ENCODE assay signal across 8 cellular contexts in genomic region chr2:64325852-64326577, GRCh38.
DNase-seq lines count a peak whose midpoint lies in the region; ATAC-seq, FAIRE-seq and TF ChIP-seq lines count a peak whose summit lies in the region.

No MANE protein-coding gene starts in this region.

- H3K27me3 ChIP-seq in naive thymus-derived CD4-positive, alpha-beta T cell (ENCODE audit: control insufficient read depth in 2 of 2, insufficient read depth in 2 of 2, low read length in 2 of 2): no peaks in the 10 kb centered on the region
- H3K27me3 ChIP-seq in ascending aorta: no peaks in the 10 kb centered on the region

- POLR2A ChIA-PET in naive thymus-derived CD4-positive, alpha-beta T cell (lab: Charles Lee): interaction anchor here (0.6 to 5.2 kb wide), 27 partner anchors 8 to 664 kb away, joined by 3 to 85 read pairs (median 4); partner anchors contain the start of gene SLC1A4

- H3K27me3 Mint-ChIP-seq in activated CD4-positive, alpha-beta T cell treated with anti-CD3 and anti-CD28 coated beads, Interleukin-2, amount 10 ng/mL, durations not matched to agents 24 days and 14 days: peaks cover 21% of the 10 kb centered on the region
- peaks cover 0 to 35% (median 0%) of the 10 kb centered on the region in 5 donors for H3K27me3 Mint-ChIP-seq in naive thymus-derived CD4-positive, alpha-beta T cell

- no peak for FAIRE-seq in H54 (lab: Jason Lieb, UNC)

- H3K4me3 ChIP-seq in naive thymus-derived CD4-positive, alpha-beta T cell (ENCODE audit: low read length): peak overlapping the region; percentile 34
- H3K4me3 ChIP-seq in ascending aorta: no peak overlapping the region

- CTCF ChIA-PET in naive thymus-derived CD4-positive, alpha-beta T cell (lab: Charles Lee): interaction anchor here (0.6 to 9.1 kb wide), 14 partner anchors 8 to 289 kb away, joined by 3 to 289 read pairs (median 8); partner anchors contain the start of gene AFTPH

- DNase-seq in activated CD4-positive, alpha-beta T cell treated with anti-CD3 and anti-CD28 coated beads, Interleukin-2, amount 10 ng/mL, durations not matched to agents 24 days and 14 days: peak; percentile 91
- peak in 8 of 9 donors; percentile 48 to 71 (median 60) for DNase-seq in naive thymus-derived CD4-positive, alpha-beta T cell
- DNase-seq in NCI-H748 treated with DMSO at 0.1 percent for 48 hours (lab: John Stamatoyannopoulos, UW) (no peak), ascending aorta (ENCODE audit: low spot score in 2 of 2) (no peak), H54 (ENCODE audit: insufficient read length, low spot score) (no peak)

- intact Hi-C loops in activated CD4-positive, alpha-beta T cell treated with anti-CD3 and anti-CD28 coated beads, Interleukin-2, amount 10 ng/mL, durations not matched to agents 24 days and 14 days (cut with micrococcal nuclease): loop anchor here (1.0 to 5.0 kb wide), 12 partner anchors 31 to 484 kb away; partner anchors contain the start of genes AFTPH, PELI1 and UGP2
- intact Hi-C loops in naive thymus-derived CD4-positive, alpha-beta T cell (cut with micrococcal nuclease): loop anchor here (1.0 to 10.0 kb wide), 17 partner anchors 44 to 1106 kb away; partner anchors contain the start of genes MDH1 (in 2 of the 2), WDPCP (in 2 of the 2), ACTR2 (in 1 of the 2) and CEP68 (in 1 of the 2)
- intact Hi-C loops in ascending aorta (cut with DNase I): no loop called here

- H3K36me3 Mint-ChIP-seq in activated CD4-positive, alpha-beta T cell treated with anti-CD3 and anti-CD28 coated beads, Interleukin-2, amount 10 ng/mL, durations not matched to agents 24 days and 14 days (ENCODE audit: low read depth): no peaks in the 10 kb centered on the region
- H3K36me3 Mint-ChIP-seq in naive thymus-derived CD4-positive, alpha-beta T cell: peaks cover 0 to 8% (median 0%) of the 10 kb centered on the region in 5 donors

- H3K27ac Mint-ChIP-seq in activated CD4-positive, alpha-beta T cell treated with anti-CD3 and anti-CD28 coated beads, Interleukin-2, amount 10 ng/mL, durations not matched to agents 24 days and 14 days: peak overlapping the region; percentile 98
- H3K27ac Mint-ChIP-seq in naive thymus-derived CD4-positive, alpha-beta T cell: peak overlapping the region; percentile 88 to 99 (median 97)

- peaks cover 33 to 38% of the 10 kb centered on the region in 2 donors for H3K4me1 ChIP-seq in naive thymus-derived CD4-positive, alpha-beta T cell (ENCODE audit: control insufficient read depth in 2 of 2, insufficient read depth in 2 of 2, low read length in 2 of 2)
- peaks cover 10 to 21% of the 10 kb centered on the region in 2 donors for H3K4me1 ChIP-seq in ascending aorta

- H3K27ac ChIP-seq in naive thymus-derived CD4-positive, alpha-beta T cell (ENCODE audit: low read depth, low read length): peak overlapping the region; percentile 72
- H3K27ac ChIP-seq in ascending aorta: no peak overlapping the region

- H3K4me1 Mint-ChIP-seq in activated CD4-positive, alpha-beta T cell treated with anti-CD3 and anti-CD28 coated beads, Interleukin-2, amount 10 ng/mL, durations not matched to agents 24 days and 14 days: peaks cover 61% of the 10 kb centered on the region
- H3K4me1 Mint-ChIP-seq in naive thymus-derived CD4-positive, alpha-beta T cell: peaks cover 27 to 70% (median 62%) of the 10 kb centered on the region in 7 donors

- ATAC-seq in GM18520 (IDR thresholded peaks at IDR 0.05; ENCODE audit: unreplicated experiment) (peak; percentile 93), HG02885 (IDR thresholded peaks at IDR 0.05; ENCODE audit: poor library complexity, unreplicated experiment) (peak; percentile 88), SK-N-SH treated with all-trans-retinoic acid at 6 μM for 48 hours (no peak)
- ATAC-seq in naive thymus-derived CD4-positive, alpha-beta T cell: peak; percentile 85

- H3K36me3 ChIP-seq in naive thymus-derived CD4-positive, alpha-beta T cell (ENCODE audit: control insufficient read depth in 2 of 3, insufficient read depth in 3 of 3, low read length in 3 of 3): no peaks in the 10 kb centered on the region
- H3K36me3 ChIP-seq in ascending aorta: no peaks in the 10 kb centered on the region

- H3K4me3 Mint-ChIP-seq in activated CD4-positive, alpha-beta T cell treated with anti-CD3 and anti-CD28 coated beads, Interleukin-2, amount 10 ng/mL, durations not matched to agents 24 days and 14 days: peak overlapping the region; percentile 74
- peak overlapping the region; percentile 77 to 93 (median 85) for H3K4me3 Mint-ChIP-seq in naive thymus-derived CD4-positive, alpha-beta T cell

- no peak for TF ChIP-seq CTCF in ascending aorta (IDR thresholded peaks at IDR 0.05)

- H3K9me3 Mint-ChIP-seq in activated CD4-positive, alpha-beta T cell treated with anti-CD3 and anti-CD28 coated beads, Interleukin-2, amount 10 ng/mL, durations not matched to agents 24 days and 14 days: no peaks in the 10 kb centered on the region
- H3K9me3 Mint-ChIP-seq in naive thymus-derived CD4-positive, alpha-beta T cell: no peaks in the 10 kb centered on the region

- no peak for TF ChIP-seq POLR2A in H54 (IDR thresholded peaks at IDR 0.05; ENCODE audit: low read depth, low read length)

- no peaks in the 10 kb centered on the region for H3K9me3 ChIP-seq in naive thymus-derived CD4-positive, alpha-beta T cell (ENCODE audit: control insufficient read depth in 2 of 3, low read length in 3 of 3)
- no peaks in the 10 kb centered on the region for H3K9me3 ChIP-seq in ascending aorta

TF ChIP-seq in SK-N-SH treated with all-trans-retinoic acid at 6 μM for 48 hours, 23 proteins besides CTCF, POLR2A, EP300 and RAD21:
- no peak for TF ChIP-seq CSDC2 (CRISPR knock-in tag; IDR thresholded peaks at IDR 0.05)
- TF ChIP-seq ZFP3 (CRISPR knock-in tag; IDR thresholded peaks at IDR 0.05): no peak
- no peak for TF ChIP-seq ZNF565 (CRISPR knock-in tag; conservative IDR thresholded peaks at IDR 0.05; ENCODE audit: low read depth)
- no peak for TF ChIP-seq PATZ1 (CRISPR knock-in tag; IDR thresholded peaks at IDR 0.05; ENCODE audit: borderline replicate concordance)
- no peak for TF ChIP-seq TCF4 (CRISPR knock-in tag; IDR thresholded peaks at IDR 0.05; ENCODE audit: borderline replicate concordance)

Comparison
In these comparisons a context has a peak if more than half of its experiments do, and no peak if none do; other contexts are left out.
1. DNase-seq: peak in activated CD4-positive, alpha-beta T cell treated with anti-CD3 and anti-CD28 coated beads, Interleukin-2, amount 10 ng/mL, durations not matched to agents 24 days and 14 days (single experiment) and naive thymus-derived CD4-positive, alpha-beta T cell (8 of 9); none in NCI-H748 treated with DMSO at 0.1 percent for 48 hours (single experiment), ascending aorta (0 of 2) and H54 (single experiment).